ENCODE assay signal across 23 cellular contexts in the genomic region with DNA sequence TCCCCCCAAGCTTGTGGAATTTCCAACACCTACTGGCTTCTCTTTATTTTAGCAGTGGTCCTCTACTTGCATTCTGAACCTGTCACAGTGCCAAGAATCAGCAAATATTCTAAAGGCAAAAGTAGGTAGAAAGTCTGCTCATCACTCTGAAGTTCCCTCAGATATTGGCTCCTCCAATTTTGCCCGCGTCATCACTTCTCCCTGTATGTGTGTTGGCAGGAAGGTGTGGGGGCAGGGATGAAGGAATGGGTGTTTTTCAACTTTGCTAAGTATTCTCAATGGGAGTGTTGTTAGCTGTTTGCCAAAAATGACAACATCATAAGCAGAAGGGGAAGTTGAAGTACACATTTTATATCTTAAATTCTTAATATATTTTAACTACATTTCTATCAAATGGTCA.
"Had no signal": no experiment of that assay in that cellular context is flagged by ENCODE, and none has a peak within 500 bp of the region (broad histone marks: within the 10 kb centered on the region; RNA-seq: fewer than 3 reads in every experiment).

No MANE protein-coding gene starts in this region.

- H3K4me3 ChIP-seq: esophagus muscularis mucosa, prostate gland, right atrium auricular region, sigmoid colon, testis, tibial artery had no signal

- H3K36me3 Mint-ChIP-seq: naive thymus-derived CD4-positive, alpha-beta T cell; stimulated activated memory B cell treated with anti-CD40 and anti-IgM and Interleukin-4, amounts not matched to agents 10 μg/mL and 1 μg/mL and 100 μg/mL, for 72 hours; type B pancreatic cell had no signal

- H3K4me1 Mint-ChIP-seq: naive thymus-derived CD4-positive, alpha-beta T cell; nephron; stimulated activated memory B cell treated with anti-CD40 and anti-IgM and Interleukin-4, amounts not matched to agents 10 μg/mL and 1 μg/mL and 100 μg/mL, for 72 hours had no signal

- H3K9me3 ChIP-seq: prostate gland, testis had no signal

- DNase-seq: cerebellar nuclear complex; effector memory CD4-positive, alpha-beta T cell; hypothalamus; mesenchymal stem cell; midbrain; naive thymus-derived CD4-positive, alpha-beta T cell; nucleus accumbens; sigmoid colon; stimulated activated CD4-positive, alpha-beta T cell treated with anti-CD3 and anti-CD28 coated beads, Interleukin-4, amount 100 ng/mL, for 4 hours; stimulated activated naive CD8-positive, alpha-beta T cell treated with anti-CD3 and anti-CD28 coated beads, Interleukin-15, Interleukin-2, amounts not matched to agents 100 U/mL and 50 U/mL, for 24 hours; substantia nigra; testis; tibial artery had no signal

- H3K27me3 ChIP-seq: esophagus muscularis mucosa, right atrium auricular region, sigmoid colon, testis had no signal

- H3K27ac ChIP-seq: esophagus muscularis mucosa, prostate gland, right atrium auricular region, sigmoid colon, testis, tibial artery had no signal

- H3K27me3 Mint-ChIP-seq: dendritic cell treated with granulocyte-macrophage colony-stimulating factor and Interleukin-4, amounts not matched to agents 40 ng/mL and 50 ng/mL, for 4 days; naive thymus-derived CD4-positive, alpha-beta T cell; stimulated activated memory B cell treated with anti-CD40 and anti-IgM and Interleukin-4, amounts not matched to agents 10 μg/mL and 1 μg/mL and 100 μg/mL, for 72 hours; type B pancreatic cell had no signal

- H3K4me1 ChIP-seq: prostate gland, right atrium auricular region, sigmoid colon, testis, tibial artery had no signal

- H3K4me3 Mint-ChIP-seq: dendritic cell treated with granulocyte-macrophage colony-stimulating factor and Interleukin-4, amounts not matched to agents 40 ng/mL and 50 ng/mL, for 4 days; naive thymus-derived CD4-positive, alpha-beta T cell; nephron; stimulated activated memory B cell treated with anti-CD40 and anti-IgM and Interleukin-4, amounts not matched to agents 10 μg/mL and 1 μg/mL and 100 μg/mL, for 72 hours; type B pancreatic cell had no signal

- H3K27ac Mint-ChIP-seq: dendritic cell treated with granulocyte-macrophage colony-stimulating factor and Interleukin-4, amounts not matched to agents 40 ng/mL and 50 ng/mL, for 4 days; naive thymus-derived CD4-positive, alpha-beta T cell; nephron; stimulated activated memory B cell treated with anti-CD40 and anti-IgM and Interleukin-4, amounts not matched to agents 10 μg/mL and 1 μg/mL and 100 μg/mL, for 72 hours; type B pancreatic cell had no signal

- H3K9me3 Mint-ChIP-seq: type B pancreatic cell had no signal

- H3K36me3 ChIP-seq: esophagus muscularis mucosa, prostate gland, right atrium auricular region, sigmoid colon, tibial artery had no signal

- ATAC-seq: naive thymus-derived CD4-positive, alpha-beta T cell; stimulated activated memory B cell treated with anti-CD40 and anti-IgM and Interleukin-4, amounts not matched to agents 10 μg/mL and 1 μg/mL and 100 μg/mL, for 72 hours; stimulated activated naive CD8-positive, alpha-beta T cell treated with anti-CD3 and anti-CD28 coated beads, Interleukin-15, Interleukin-2, amounts not matched to agents 100 U/mL and 50 U/mL, for 24 hours had no signal

- FAIRE-seq: colon, endothelial cell of umbilical vein, keratinocyte had no signal
